Comparison of ENCODE assay signal across 19 cellular contexts in genomic region chr21:38400195-38400695, GRCh38.
"Had no signal": no experiment of that assay in that cellular context is flagged by ENCODE, and none has a peak within 500 bp of the region (broad histone marks: within the 10 kb centered on the region; RNA-seq: fewer than 3 reads in every experiment).

No MANE protein-coding gene starts in this region.

- H3K27me3 ChIP-seq: heart left ventricle, vagina had no signal

- H3K4me3 Mint-ChIP-seq: activated CD4-positive, alpha-beta memory T cell treated with anti-CD3 and anti-CD28 coated beads, Interleukin-2, amount 10 ng/mL, durations not matched to agents 7 days and 5 days; brain; dendritic cell treated with granulocyte-macrophage colony-stimulating factor and Interleukin-4, amounts not matched to agents 40 ng/mL and 50 ng/mL, for 4 days; nephron; type B pancreatic cell had no signal

- H3K27ac ChIP-seq: heart left ventricle, thoracic aorta, vagina had no signal

- H3K4me1 ChIP-seq: vagina had no signal

- H3K4me1 Mint-ChIP-seq: activated CD4-positive, alpha-beta memory T cell treated with anti-CD3 and anti-CD28 coated beads, Interleukin-2, amount 10 ng/mL, durations not matched to agents 7 days and 5 days had no signal

- H3K9me3 ChIP-seq: heart left ventricle, thoracic aorta, vagina had no signal

- H3K4me3 ChIP-seq: heart left ventricle, thoracic aorta, vagina had no signal

- H3K27me3 Mint-ChIP-seq: dendritic cell treated with granulocyte-macrophage colony-stimulating factor and Interleukin-4, amounts not matched to agents 40 ng/mL and 50 ng/mL, for 4 days had no signal

- H3K9me3 Mint-ChIP-seq: dendritic cell treated with granulocyte-macrophage colony-stimulating factor and Interleukin-4, amounts not matched to agents 40 ng/mL and 50 ng/mL, for 4 days; nephron; type B pancreatic cell had no signal

- ATAC-seq: heart left ventricle, left ventricle myocardium superior had no signal

- H3K36me3 ChIP-seq: vagina had no signal

- DNase-seq: activated CD4-positive, alpha-beta memory T cell treated with anti-CD3 and anti-CD28 coated beads, Interleukin-2, amount 10 ng/mL, durations not matched to agents 7 days and 5 days; activated CD4-positive, alpha-beta T cell treated with anti-CD3 and anti-CD28 coated beads for 48 hours; activated effector memory CD4-positive, alpha-beta T cell treated with anti-CD3 and anti-CD28 coated beads, Interleukin-2, amount 50 U/mL, for 16 hours; activated naive CD4-positive, alpha-beta T cell treated with anti-CD3 and anti-CD28 coated beads, Interleukin-2, amount 50 U/mL, for 16 hours; aorta; caudate nucleus; effector CD4-positive, alpha-beta T cell; heart left ventricle; left ventricle myocardium superior; posterior cingulate gyrus; stimulated activated CD4-positive, alpha-beta T cell treated with anti-CD3 and anti-CD28 coated beads, Interleukin-4, amount 100 ng/mL, for 1 hour; stimulated activated naive CD4-positive, alpha-beta T cell; T1000 had no signal

- H3K27ac Mint-ChIP-seq: activated CD4-positive, alpha-beta memory T cell treated with anti-CD3 and anti-CD28 coated beads, Interleukin-2, amount 10 ng/mL, durations not matched to agents 7 days and 5 days; brain; nephron; type B pancreatic cell had no signal

- H3K36me3 Mint-ChIP-seq: brain, type B pancreatic cell had no signal
